In the genomic region with DNA sequence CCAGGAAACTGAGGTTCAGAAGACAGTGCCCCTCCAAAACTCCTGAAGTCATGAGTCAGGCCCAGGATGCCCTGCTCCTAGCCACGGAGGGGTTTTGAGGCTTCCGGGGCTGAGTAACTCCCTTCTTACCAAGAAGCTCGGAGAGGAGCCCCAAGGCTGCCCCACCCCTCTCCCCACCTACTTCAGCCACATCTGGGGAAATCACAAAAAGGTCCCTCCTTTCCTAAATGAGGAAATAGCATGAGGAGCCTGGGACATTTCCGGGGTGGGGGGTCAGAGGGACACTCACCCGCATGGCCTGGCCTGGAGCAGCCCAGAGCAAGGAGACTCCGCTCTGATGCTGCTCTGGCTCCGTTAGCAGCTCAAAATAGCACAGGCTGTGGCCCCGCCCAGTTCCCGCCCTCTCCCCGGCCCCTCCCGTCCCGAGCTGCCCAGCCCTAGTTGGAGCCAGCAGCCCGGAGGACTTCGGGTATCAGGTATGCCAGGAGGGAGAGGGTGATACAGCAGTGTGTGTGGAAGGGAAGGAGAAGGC, we compare ENCODE assay signal across 8 cellular contexts. TPM values are rescaled to one million over a fixed set of nuclear protein-coding genes. Genes with fewer than 3 reads are reported as not detected.
DNase-seq lines count a peak whose midpoint lies in the region; ATAC-seq and TF ChIP-seq lines count a peak whose summit lies in the region.

No MANE protein-coding gene starts in this region.

- H3K4me3 ChIP-seq in fibroblast of the aortic adventitia (ENCODE audit: low read depth, low read length) = peak overlapping the region; percentile 67
- H3K4me3 ChIP-seq in testis = peak overlapping the region in 1 of 2 donors; percentile 42

- TF ChIP-seq CTCF in fibroblast of the aortic adventitia (IDR thresholded peaks at IDR 0.05; ENCODE audit: insufficient read depth, low read length) (no peak), omental fat pad (IDR thresholded peaks at IDR 0.05) (no peak), testis (IDR thresholded peaks at IDR 0.05) (no peak)

- H3K9me3 Mint-ChIP-seq in activated T-helper 1 cell treated with anti-CD3 and anti-CD28 coated beads, Interleukin-12 subunit alpha, Interleukin-12 subunit beta, Interleukin-2, Interleukin-4 antibody, amounts not matched to agents 30 ng/mL and 10 ng/mL and 1 ng/mL, durations not matched to agents 14 hours and 24 hours and 36 hours = no peaks in the 10 kb centered on the region

- H3K27me3 ChIP-seq in testis = no peaks in the 10 kb centered on the region

- ATAC-seq in HG02884 (IDR thresholded peaks at IDR 0.05; ENCODE audit: unreplicated experiment) = peak; percentile 52
- peak; percentile 77 for ATAC-seq in omental fat pad (ENCODE audit: low FRiP score)
- ATAC-seq in GM21367 (IDR thresholded peaks at IDR 0.05; ENCODE audit: unreplicated experiment) = no peak

- H3K4me1 ChIP-seq in testis = peaks cover 40% of the 10 kb centered on the region

- intact Hi-C loops in activated T-helper 1 cell treated with anti-CD3 and anti-CD28 coated beads, Interleukin-12 subunit alpha, Interleukin-12 subunit beta, Interleukin-2, Interleukin-4 antibody, amounts not matched to agents 30 ng/mL and 10 ng/mL and 1 ng/mL, durations not matched to agents 14 hours and 24 hours and 36 hours (cut with micrococcal nuclease) = loop anchor here (1.0 to 2.0 kb wide), 3 partner anchors 8 to 327 kb away; no protein-coding TSS in a partner anchor
- intact Hi-C loops in testis (cut with DNase I; ENCODE audit: low total_unique reads) = loop anchor here (10.0 kb wide), 1 partner anchor 155 kb away; a partner anchor contains a TSS

- peak; percentile 87 for DNase-seq in RPMI8226
- DNase-seq in activated T-helper 1 cell treated with anti-CD3 and anti-CD28 coated beads, Interleukin-12 subunit alpha, Interleukin-12 subunit beta, Interleukin-2, Interleukin-4 antibody, amounts not matched to agents 30 ng/mL and 10 ng/mL and 1 ng/mL, durations not matched to agents 14 hours and 24 hours and 36 hours (ENCODE audit: low spot score) = peak; percentile 82
- DNase-seq in fibroblast of the aortic adventitia (ENCODE audit: low read depth) = peak; percentile 65
- no peak for DNase-seq in omental fat pad (ENCODE audit: low spot score)
- DNase-seq in testis = peak; percentile 91

- peaks cover 8% of the 10 kb centered on the region for H3K36me3 Mint-ChIP-seq in activated T-helper 1 cell treated with anti-CD3 and anti-CD28 coated beads, Interleukin-12 subunit alpha, Interleukin-12 subunit beta, Interleukin-2, Interleukin-4 antibody, amounts not matched to agents 30 ng/mL and 10 ng/mL and 1 ng/mL, durations not matched to agents 14 hours and 24 hours and 36 hours (ENCODE audit: low read depth)

- no peaks in the 10 kb centered on the region for H3K36me3 ChIP-seq in testis (ENCODE audit: low read depth, missing control alignments)

- H3K4me3 Mint-ChIP-seq in activated T-helper 1 cell treated with anti-CD3 and anti-CD28 coated beads, Interleukin-12 subunit alpha, Interleukin-12 subunit beta, Interleukin-2, Interleukin-4 antibody, amounts not matched to agents 30 ng/mL and 10 ng/mL and 1 ng/mL, durations not matched to agents 14 hours and 24 hours and 36 hours = peak overlapping the region; percentile 96

- H3K9me3 ChIP-seq in testis = no peaks in the 10 kb centered on the region

- TF ChIP-seq POLR2A in GM10847 (IDR thresholded peaks at IDR 0.05; ENCODE audit: extremely low read depth, insufficient read length) = peak; percentile 44
- no peak for TF ChIP-seq POLR2A in testis (IDR thresholded peaks at IDR 0.05)

- H3K27me3 Mint-ChIP-seq in activated T-helper 1 cell treated with anti-CD3 and anti-CD28 coated beads, Interleukin-12 subunit alpha, Interleukin-12 subunit beta, Interleukin-2, Interleukin-4 antibody, amounts not matched to agents 30 ng/mL and 10 ng/mL and 1 ng/mL, durations not matched to agents 14 hours and 24 hours and 36 hours (ENCODE audit: insufficient read depth) = no peaks in the 10 kb centered on the region

- peak overlapping the region; percentile 100 for H3K27ac Mint-ChIP-seq in activated T-helper 1 cell treated with anti-CD3 and anti-CD28 coated beads, Interleukin-12 subunit alpha, Interleukin-12 subunit beta, Interleukin-2, Interleukin-4 antibody, amounts not matched to agents 30 ng/mL and 10 ng/mL and 1 ng/mL, durations not matched to agents 14 hours and 24 hours and 36 hours

- whole genome bisulfite sequencing in testis, 2 donors = 10 to 15% methylated on average over 5 to 14 of the region's 14 CpGs

- H3K4me1 Mint-ChIP-seq in activated T-helper 1 cell treated with anti-CD3 and anti-CD28 coated beads, Interleukin-12 subunit alpha, Interleukin-12 subunit beta, Interleukin-2, Interleukin-4 antibody, amounts not matched to agents 30 ng/mL and 10 ng/mL and 1 ng/mL, durations not matched to agents 14 hours and 24 hours and 36 hours (ENCODE audit: low read depth) = peaks cover 80% of the 10 kb centered on the region

- H3K27ac ChIP-seq in testis = peak overlapping the region; percentile 50 to 64

RNA-seq across cellular contexts. Expression of a gene that starts 40.1 kb away (rescaled TPM):
- total RNA-seq in activated T-helper 1 cell treated with anti-CD3 and anti-CD28 coated beads, Interleukin-12 subunit alpha, Interleukin-12 subunit beta, Interleukin-2, Interleukin-4 antibody, amounts not matched to agents 30 ng/mL and 10 ng/mL and 1 ng/mL, durations not matched to agents 14 hours and 24 hours and 36 hours = 38.2 and 40.5 TPM in 2 replicates
- total RNA-seq in fibroblast of the aortic adventitia (ENCODE audit: low replicate concordance) (78.3 and 82.8 TPM in 2 replicates), omental fat pad (10 to 100 TPM; 33.1 to 99.0 (median 50.6) TPM), testis (100 to 1,000 TPM in 1 of 2 donors, 10 to 100 TPM in 1; 91.1 to 154 TPM)
- polyA plus RNA-seq in testis (ENCODE audit: insufficient read depth, low read depth, low replicate concordance) = 89.1 TPM
